Comparison of ENCODE assay signal across 18 cellular contexts in genomic region chr7:95777266-95777665, GRCh38. TPM values are rescaled to one million over a fixed set of nuclear protein-coding genes. Genes with fewer than 3 reads are reported as not detected.
DNase-seq lines count a peak whose midpoint lies in the region; ATAC-seq, FAIRE-seq and TF ChIP-seq lines count a peak whose summit lies in the region.
"Had no signal": no experiment of that assay in that cellular context is flagged by ENCODE, and none has a peak within 500 bp of the region (broad histone marks: within the 10 kb centered on the region; RNA-seq: fewer than 3 reads in every experiment).

No MANE protein-coding gene starts in this region.

- peak; percentile 32 for FAIRE-seq in D721Med (lab: Jason Lieb, UNC)

- no peaks in the 10 kb centered on the region for H3K27me3 ChIP-seq in WERI-Rb-1 (ENCODE audit: insufficient read depth, low read depth, severe bottlenecking)
- H3K27me3 ChIP-seq: MG63 had no signal

- ATAC-seq in sciatic nerve = peak; percentile 35

- H3K36me3 ChIP-seq in WERI-Rb-1 = no peaks in the 10 kb centered on the region
- H3K36me3 ChIP-seq: MG63 had no signal

- H3K4me3 ChIP-seq in WERI-Rb-1 (ENCODE audit: low read depth, low read length) = peak overlapping the region; percentile 36
- H3K4me3 ChIP-seq: MG63, SK-N-MC had no signal

- peak overlapping the region; percentile 85 for H3K27ac ChIP-seq in WERI-Rb-1
- H3K27ac ChIP-seq: SK-N-MC had no signal

- intact Hi-C loops in sciatic nerve (cut with DNase I) = no loop called here

- DNase-seq in D721Med (ENCODE audit: insufficient read length, low spot score) (no peak), NCI-H524 treated with DMSO at 0.1 percent for 48 hours (lab: John Stamatoyannopoulos, UW) (peak; percentile 73), WERI-Rb-1 (peak; percentile 60), sciatic nerve (ENCODE audit: low spot score) (no peak), DMS114 treated with DMSO at 0.1 percent for 48 hours (lab: John Stamatoyannopoulos, UW; ENCODE audit: unreplicated experiment) (no peak), NCI-H1092 treated with DMSO at 0.1 percent for 48 hours (lab: John Stamatoyannopoulos, UW) (no peak), islet precursor cell (no peak)
- DNase-seq: AML-193; COR-L47; Kasumi-1; MG63; NCI-H1048; NCI-H2081; NCI-H510A treated with DMSO at 0.1 percent for 48 hours; NK-92 treated with Interleukin-12 subunit alpha and Interleukin-12 subunit beta, amount 100 ng/mL, for 24 hours; Right ventricle myocardium superior had no signal

- no peaks in the 10 kb centered on the region for H3K9me3 ChIP-seq in WERI-Rb-1 (ENCODE audit: severe bottlenecking)
- H3K9me3 ChIP-seq: MG63 had no signal

- no peak for TF ChIP-seq CTCF in D721Med (IDR thresholded peaks at IDR 0.05; ENCODE audit: insufficient read depth, missing control alignments)
- TF ChIP-seq CTCF in WERI-Rb-1 (IDR thresholded peaks at IDR 0.05; ENCODE audit: low read depth, low read length) = no peak

RNA-seq across cellular contexts. Expression of gene DYNC1I1, which starts 4.9 kb away (rescaled TPM):
- total RNA-seq in sciatic nerve = 4.3 TPM
- total RNA-seq: OCI-LY7 had no signal

Comparison
In these comparisons a context has a peak if more than half of its experiments do, and no peak if none do; other contexts are left out.
1. DNase-seq: peak in NCI-H524 treated with DMSO at 0.1 percent for 48 hours (single experiment) and WERI-Rb-1 (single experiment); none in D721Med (single experiment), sciatic nerve (single experiment), DMS114 treated with DMSO at 0.1 percent for 48 hours (single experiment), NCI-H1092 treated with DMSO at 0.1 percent for 48 hours (single experiment) and islet precursor cell (single experiment).